In the genomic region with DNA sequence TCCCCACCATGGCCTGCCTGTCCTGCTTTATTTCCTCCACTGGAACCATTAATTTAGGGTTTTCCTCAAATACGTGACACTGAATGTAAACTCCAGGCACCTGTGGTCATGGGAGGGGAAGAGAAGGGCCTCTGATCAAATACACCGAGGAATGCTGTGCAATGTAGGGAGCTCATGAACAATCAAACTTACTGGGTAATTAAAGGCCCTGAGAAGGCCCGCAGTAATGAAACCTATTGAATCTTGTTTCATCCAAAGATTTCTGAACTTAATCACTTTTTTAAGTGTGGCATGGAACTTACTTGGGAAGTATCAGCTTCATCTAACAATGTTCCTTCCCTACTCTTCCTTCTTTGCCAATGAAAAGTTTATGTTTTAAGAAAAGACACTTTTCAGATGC, we compare ENCODE assay signal across 6 cellular contexts.
"Had no signal": no experiment of that assay in that cellular context is flagged by ENCODE, and none has a peak within 500 bp of the region (broad histone marks: within the 10 kb centered on the region; RNA-seq: fewer than 3 reads in every experiment).

No MANE protein-coding gene starts in this region.

- H3K4me1 ChIP-seq: HAP-1 had no signal

- H3K36me3 ChIP-seq: HAP-1 had no signal

- FAIRE-seq: HTR-8/SVneo had no signal

- DNase-seq: GOT3, H7, IMR-90, KBM-7 had no signal

- H3K4me3 ChIP-seq: HAP-1 had no signal

- H3K9me3 ChIP-seq: HAP-1 had no signal
